Comparison of ENCODE assay signal across 9 cellular contexts in genomic region chr13:39036212-39036611, GRCh38. TPM values are rescaled to one million over a fixed set of nuclear protein-coding genes. Genes with fewer than 3 reads are reported as not detected.
A peak's percentile ranks its signal among the peaks of the same experiment; 100 is the strongest.
DNase-seq lines count a peak whose midpoint lies in the region; ATAC-seq and TF ChIP-seq lines count a peak whose summit lies in the region.
"Had no signal": no experiment of that assay in that cellular context is flagged by ENCODE, and none has a peak within 500 bp of the region (broad histone marks: within the 10 kb centered on the region; RNA-seq: fewer than 3 reads in every experiment).

No MANE protein-coding gene starts in this region.

- H3K27me3 Mint-ChIP-seq in activated naive CD8-positive, alpha-beta T cell treated with anti-CD3 and anti-CD28 coated beads, Interleukin-2, amount 10 ng/mL, durations not matched to agents 7 days and 5 days, result no peaks in the 10 kb centered on the region

- H2AFZ ChIP-seq in Loucy (ENCODE audit: low read length), result no peak overlapping the region

- peak overlapping the region; percentile 86 for H3K27ac Mint-ChIP-seq in activated naive CD8-positive, alpha-beta T cell treated with anti-CD3 and anti-CD28 coated beads, Interleukin-2, amount 10 ng/mL, durations not matched to agents 7 days and 5 days

- H3K4me3 ChIP-seq in DOHH2 (ENCODE audit: low read length), result peak overlapping the region; percentile 81
- H3K4me3 ChIP-seq in Loucy (ENCODE audit: low read length, poor library complexity, severe bottlenecking), result peak overlapping the region; percentile 96
- peak overlapping the region; percentile 64 to 82 (median 72) for H3K4me3 ChIP-seq in thyroid gland (replicated peaks in 1 of 3)

- H3K79me2 ChIP-seq in DOHH2 (ENCODE audit: control insufficient read depth, low read length), result peaks cover 84% of the 10 kb centered on the region
- H3K79me2 ChIP-seq in Loucy (ENCODE audit: insufficient read depth, low read length), result peaks cover 90% of the 10 kb centered on the region

- intact Hi-C loops in thyroid gland (cut with DNase I), result no loop called here

- H3K4me2 ChIP-seq in DOHH2 (ENCODE audit: low read length), result peak overlapping the region; percentile 85
- peak overlapping the region; percentile 97 for H3K4me2 ChIP-seq in Loucy (ENCODE audit: low read depth, low read length, poor library complexity, severe bottlenecking)

- peak overlapping the region; percentile 99 for H3K4me3 Mint-ChIP-seq in activated naive CD8-positive, alpha-beta T cell treated with anti-CD3 and anti-CD28 coated beads, Interleukin-2, amount 10 ng/mL, durations not matched to agents 7 days and 5 days

- H4K20me1 ChIP-seq in DOHH2 (ENCODE audit: control insufficient read depth, insufficient read depth, low read depth, low read length) (no peaks in the 10 kb centered on the region), Loucy (ENCODE audit: insufficient read depth, low read length, poor library complexity, severe bottlenecking) (peaks cover 74% of the 10 kb centered on the region)

- H3K27ac ChIP-seq in DOHH2 (ENCODE audit: low read depth, low read length), result peak overlapping the region; percentile 62; the same call in 1 of the 2 replicates
- no peak overlapping the region for H3K27ac ChIP-seq in thyroid gland

- no peak for TF ChIP-seq POLR2A in thyroid gland (IDR thresholded peaks at IDR 0.05)

- DNase-seq in activated naive CD8-positive, alpha-beta T cell treated with anti-CD3 and anti-CD28 coated beads, Interleukin-2, amount 10 ng/mL, durations not matched to agents 7 days and 5 days, result no peak
- DNase-seq in kidney tubule cell (ENCODE audit: low spot score) (peak; percentile 41), thyroid gland (peak in 1 of 2 donors; percentile 9), T-helper 9 cell (no peak), HuH-7 (ENCODE audit: low spot score) (no peak)

- WGBS in thyroid gland, 2 donors, result 2% methylated on average over 9 of the region's 9 CpGs

- ATAC-seq in activated naive CD8-positive, alpha-beta T cell treated with anti-CD3 and anti-CD28 coated beads, Interleukin-2, amount 10 ng/mL, durations not matched to agents 7 days and 5 days (ENCODE audit: low read depth), result no peak
- no peak for ATAC-seq in GM21447 (IDR thresholded peaks at IDR 0.05; ENCODE audit: unreplicated experiment)

- no peaks in the 10 kb centered on the region for H3K9me3 ChIP-seq in DOHH2 (ENCODE audit: control insufficient read depth, insufficient read depth, low read length)
- no peaks in the 10 kb centered on the region for H3K9me3 ChIP-seq in Loucy (ENCODE audit: insufficient read depth, low read depth, low read length)
- H3K9me3 ChIP-seq in thyroid gland, result no peaks in the 10 kb centered on the region

- H3F3A ChIP-seq in DOHH2 (ENCODE audit: control insufficient read depth, insufficient read depth), result 0 out of 2 replicates have a peak, but pooled peaks cover 3% of the 10 kb centered on the region
- H3F3A ChIP-seq in Loucy (ENCODE audit: low read depth), result no peaks in the 10 kb centered on the region

- H3K27me3 ChIP-seq in DOHH2 (ENCODE audit: control insufficient read depth, low read length) (no peaks in the 10 kb centered on the region), Loucy (ENCODE audit: insufficient read depth, low read length, poor library complexity, severe bottlenecking) (no peaks in the 10 kb centered on the region), thyroid gland (no peaks in the 10 kb centered on the region)

- H3K9ac ChIP-seq in Loucy (ENCODE audit: low read depth, low read length, poor library complexity, severe bottlenecking), result peak overlapping the region; percentile 91

- no peaks in the 10 kb centered on the region for H3K9me2 ChIP-seq in DOHH2 (replicated peaks; ENCODE audit: control insufficient read depth, low read length)
- H3K9me2 ChIP-seq in Loucy (replicated peaks; ENCODE audit: low read depth, low read length), result no peaks in the 10 kb centered on the region

- no peaks in the 10 kb centered on the region for H3K9me3 Mint-ChIP-seq in activated naive CD8-positive, alpha-beta T cell treated with anti-CD3 and anti-CD28 coated beads, Interleukin-2, amount 10 ng/mL, durations not matched to agents 7 days and 5 days

- TF ChIP-seq CTCF in DOHH2 (IDR thresholded peaks at IDR 0.05; ENCODE audit: low read depth, low read length, poor library complexity, severe bottlenecking), result no peak
- no peak for TF ChIP-seq CTCF in Loucy (conservative IDR thresholded peaks at IDR 0.05; ENCODE audit: low read length)
- no peak for TF ChIP-seq CTCF in thyroid gland (IDR thresholded peaks at IDR 0.05)

- peaks cover 11% of the 10 kb centered on the region for H3K36me3 Mint-ChIP-seq in activated naive CD8-positive, alpha-beta T cell treated with anti-CD3 and anti-CD28 coated beads, Interleukin-2, amount 10 ng/mL, durations not matched to agents 7 days and 5 days

- peaks cover 32% of the 10 kb centered on the region for H3K36me3 ChIP-seq in DOHH2 (ENCODE audit: control insufficient read depth, low read length)
- H3K36me3 ChIP-seq in Loucy (ENCODE audit: insufficient read depth, low read length), result no peaks in the 10 kb centered on the region
- no peaks in the 10 kb centered on the region for H3K36me3 ChIP-seq in thyroid gland

- peaks cover 30% of the 10 kb centered on the region for H3K4me1 ChIP-seq in DOHH2 (ENCODE audit: control insufficient read depth, low read length)
- H3K4me1 ChIP-seq in Loucy (ENCODE audit: insufficient read depth, low read length, poor library complexity, severe bottlenecking), result peaks cover 58% of the 10 kb centered on the region
- H3K4me1 ChIP-seq in thyroid gland, result peaks cover 15 to 33% of the 10 kb centered on the region in 2 donors

- H3K4me1 Mint-ChIP-seq in activated naive CD8-positive, alpha-beta T cell treated with anti-CD3 and anti-CD28 coated beads, Interleukin-2, amount 10 ng/mL, durations not matched to agents 7 days and 5 days, result peaks cover 33% of the 10 kb centered on the region

- POLR2A ChIA-PET in activated naive CD8-positive, alpha-beta T cell treated with anti-CD3 and anti-CD28 coated beads, Interleukin-2, amount 10 ng/mL, durations not matched to agents 7 days and 5 days (lab: Charles Lee), result no interaction called here

RNA-seq across cellular contexts. Expression of gene PROSER1, which starts 1.7 kb away (rescaled TPM):
- total RNA-seq in activated naive CD8-positive, alpha-beta T cell treated with anti-CD3 and anti-CD28 coated beads, Interleukin-2, amount 10 ng/mL, durations not matched to agents 7 days and 5 days, result 10 to 100 TPM; 47.5 to 55.4 TPM
- 10 to 100 TPM; 22.7 to 63.6 (median 30.7) TPM for total RNA-seq in thyroid gland

RNA-seq across cellular contexts. Expression of gene NHLRC3, which starts 2.0 kb away (rescaled TPM):
- total RNA-seq in activated naive CD8-positive, alpha-beta T cell treated with anti-CD3 and anti-CD28 coated beads, Interleukin-2, amount 10 ng/mL, durations not matched to agents 7 days and 5 days, result 10 to 100 TPM; 28.4 TPM
- total RNA-seq in thyroid gland, result 10 to 100 TPM; 31.0 to 46.4 (median 38.5) TPM

RNA-seq across cellular contexts. Expression of gene STOML3, which starts 45.6 kb away (rescaled TPM):
- total RNA-seq in activated naive CD8-positive, alpha-beta T cell treated with anti-CD3 and anti-CD28 coated beads, Interleukin-2, amount 10 ng/mL, durations not matched to agents 7 days and 5 days, result not detected
- not detected for total RNA-seq in thyroid gland
- total RNA-seq: T-helper 1 cell treated with Interleukin-12 subunit alpha and Interleukin-12 subunit beta and Interleukin-4 antibody, amounts not matched to agents 30 ng/mL and 1 ng/mL, for 36 hours had no signal
